Comparison of ENCODE assay signal across 7 cellular contexts in the genomic region with DNA sequence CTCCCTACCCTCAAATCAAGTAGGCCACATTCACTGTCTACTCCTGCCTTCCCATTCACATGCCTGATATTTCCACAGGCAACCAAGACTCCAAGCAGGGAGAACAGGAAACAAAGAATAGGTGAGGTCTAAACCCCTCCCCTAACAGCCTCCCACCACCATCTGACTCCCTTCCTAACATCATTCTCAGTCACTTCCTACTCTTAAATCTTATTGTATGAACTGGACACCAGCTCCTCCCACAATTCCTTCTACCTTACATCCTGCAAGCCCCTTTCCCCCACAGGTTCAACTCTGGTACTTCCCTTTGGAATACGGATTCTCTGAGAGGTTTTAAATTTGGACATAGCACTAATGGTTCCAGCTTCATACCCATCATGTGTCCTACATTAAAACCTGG. TPM values are rescaled to one million over a fixed set of nuclear protein-coding genes. Genes with fewer than 3 reads are reported as not detected.
DNase-seq lines count a peak whose midpoint lies in the region.
"Had no signal": no experiment of that assay in that cellular context is flagged by ENCODE, and none has a peak within 500 bp of the region (broad histone marks: within the 10 kb centered on the region; RNA-seq: fewer than 3 reads in every experiment).

No MANE protein-coding gene starts in this region.

- H2BK15ac ChIP-seq in mesendoderm (replicated peaks; ENCODE audit: low read depth): no peak overlapping the region

- H3K9ac ChIP-seq in SK-N-MC (ENCODE audit: insufficient read length): peak overlapping the region; percentile 17
- peak overlapping the region; percentile 57 for H3K9ac ChIP-seq in mesendoderm (ENCODE audit: low read length)

- H4K5ac ChIP-seq in mesendoderm (ENCODE audit: low read length): no peak overlapping the region

- H3K4ac ChIP-seq in mesendoderm (ENCODE audit: low read depth, low read length): no peak overlapping the region

- no peaks in the 10 kb centered on the region for H3K9me3 ChIP-seq in SK-N-MC (ENCODE audit: low read depth, low read length)

- H3K36me3 ChIP-seq in SK-N-MC (ENCODE audit: insufficient read depth, low read length): peaks cover 34% of the 10 kb centered on the region
- H3K36me3 ChIP-seq in mesendoderm (ENCODE audit: control insufficient read depth, insufficient read depth, low read length): peaks cover 7% of the 10 kb centered on the region

- no peak overlapping the region for H2BK5ac ChIP-seq in mesendoderm (ENCODE audit: low read length)

- H3K79me2 ChIP-seq in mesendoderm (ENCODE audit: control insufficient read depth, insufficient read depth, low read length): peaks cover 16% of the 10 kb centered on the region

- H3K4me3 ChIP-seq in SK-N-MC (peak overlapping the region; percentile 87), mesendoderm (ENCODE audit: low read length) (no peak overlapping the region)

- no peak overlapping the region for H3K18ac ChIP-seq in mesendoderm (ENCODE audit: low read length)

- peaks cover 16% of the 10 kb centered on the region for H3K79me1 ChIP-seq in mesendoderm (ENCODE audit: low read length)

- H4K8ac ChIP-seq in mesendoderm (ENCODE audit: low read depth, low read length): no peak overlapping the region

- no peak overlapping the region for H3K23ac ChIP-seq in mesendoderm (ENCODE audit: low read length)

- H3K4me1 ChIP-seq in mesendoderm (ENCODE audit: control insufficient read depth, low read depth, low read length): peaks cover 2% of the 10 kb centered on the region

- in situ Hi-C loops in G401 (cut with HindIII; ENCODE audit: low sequenced_read_pairs): no loop called here

- H2BK120ac ChIP-seq in mesendoderm (ENCODE audit: low read depth, low read length): no peak overlapping the region

- H3K27me3 ChIP-seq in mesendoderm (ENCODE audit: insufficient read depth, low read length, poor library complexity): no peaks in the 10 kb centered on the region

- WGBS in mesendoderm (ENCODE audit: extremely low coverage, insufficient coverage, low lambda C conversion rate): no CpG with 5 or more reads among the region's 1 CpG

- DNase-seq in G401 (ENCODE audit: low spot score) (peak; percentile 10), SK-N-MC (ENCODE audit: low read depth, low spot score) (no peak), mesendoderm (no peak), inferior parietal cortex (ENCODE audit: extremely low spot score) (no peak), HuH-7.5 (ENCODE audit: low spot score) (no peak)
- DNase-seq in activated CD4-positive, CD25-positive, alpha-beta regulatory T cell (lab: John Stamatoyannopoulos, UW): no peak
- DNase-seq: small intestine had no signal

- H2AK5ac ChIP-seq in mesendoderm (ENCODE audit: low read length): no peak overlapping the region

- H3K56ac ChIP-seq in mesendoderm (ENCODE audit: low read length): peak overlapping the region; percentile 74

- H3K27ac ChIP-seq in SK-N-MC: no peak overlapping the region
- no peak overlapping the region for H3K27ac ChIP-seq in mesendoderm (ENCODE audit: low read depth, low read length)

- peak overlapping the region; percentile 61 for H3K4me2 ChIP-seq in mesendoderm (ENCODE audit: low read length)

RNA-seq across cellular contexts. Expression of gene C6orf136, which starts 0.9 kb away (rescaled TPM):
- 5.3 and 11.7 TPM in 2 replicates for total RNA-seq in G401 (2014; rRNA removed; shearing (Covaris generic))
- 18.8 TPM for polyA plus RNA-seq in mesendoderm (2013, experiment 1 of 2)
- 18.7 TPM for polyA plus RNA-seq in mesendoderm (2013, experiment 2 of 2)

RNA-seq across cellular contexts. Expression of gene ATAT1, which starts 19.3 kb away (rescaled TPM):
- total RNA-seq in G401 (2014; rRNA removed; shearing (Covaris generic)): 0.68 and 1.7 TPM in 2 replicates
- polyA plus RNA-seq in mesendoderm (2013, experiment 1 of 2): 22.7 TPM
- polyA plus RNA-seq in mesendoderm (2013, experiment 2 of 2): 22.3 TPM

RNA-seq across cellular contexts. Expression of gene DHX16, which starts 26.8 kb away (rescaled TPM):
- total RNA-seq in G401 (2014; rRNA removed; shearing (Covaris generic)): 59.8 and 73.2 TPM in 2 replicates
- 22.9 TPM for polyA plus RNA-seq in mesendoderm (2013, experiment 1 of 2)
- polyA plus RNA-seq in mesendoderm (2013, experiment 2 of 2): 23.1 TPM

RNA-seq across cellular contexts. Expression of gene MRPS18B, which starts 28.3 kb away (rescaled TPM):
- 38.3 and 47.5 TPM in 2 replicates for total RNA-seq in G401 (2014; rRNA removed; shearing (Covaris generic))
- polyA plus RNA-seq in mesendoderm (2013, experiment 1 of 2): 51.9 TPM
- 53.0 TPM for polyA plus RNA-seq in mesendoderm (2013, experiment 2 of 2)

RNA-seq across cellular contexts. Expression of gene PPP1R10, which starts 28.9 kb away (rescaled TPM):
- 6.8 and 14.4 TPM in 2 replicates for total RNA-seq in G401 (2014; rRNA removed; shearing (Covaris generic))
- 92.3 TPM for polyA plus RNA-seq in mesendoderm (2013, experiment 1 of 2)
- 90.2 TPM for polyA plus RNA-seq in mesendoderm (2013, experiment 2 of 2)
